23 cellular contexts compared by ENCODE assay signal in the genomic region with DNA sequence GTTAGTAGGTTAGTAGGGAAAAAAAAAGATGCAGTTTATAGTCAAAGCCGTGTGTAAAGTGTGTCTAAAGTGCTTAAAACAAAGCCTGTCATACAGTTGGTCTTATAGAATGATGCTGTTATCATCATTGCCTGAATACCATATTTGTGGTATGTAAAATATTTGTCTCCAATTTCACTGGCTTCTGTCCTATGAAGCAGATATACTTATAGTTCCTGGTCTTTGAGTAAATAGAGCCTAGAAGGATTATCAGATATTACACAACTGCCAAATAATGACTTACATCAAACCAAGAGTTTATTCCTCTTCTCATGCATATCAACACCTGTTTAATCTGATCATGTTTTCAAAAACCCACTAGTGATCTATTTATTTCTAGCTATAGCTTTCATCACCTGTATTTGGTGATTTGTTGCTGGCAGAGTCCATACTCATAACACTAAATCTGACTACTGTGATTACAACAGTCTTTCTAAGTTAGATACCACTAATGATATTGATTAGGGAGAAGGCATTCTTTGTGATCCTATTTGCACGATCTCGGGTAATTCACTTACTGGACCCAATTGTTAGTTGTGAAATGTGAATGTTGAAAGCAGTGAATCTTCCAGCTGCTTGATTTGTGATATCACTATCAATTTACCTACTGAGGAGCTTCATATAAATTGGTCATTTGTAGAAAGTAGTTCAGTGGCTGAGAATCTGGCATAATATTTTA.
"Had no signal": no experiment of that assay in that cellular context is flagged by ENCODE, and none has a peak within 500 bp of the region (broad histone marks: within the 10 kb centered on the region; RNA-seq: fewer than 3 reads in every experiment).

No MANE protein-coding gene starts in this region.

- H3K4me2 ChIP-seq: neural progenitor cell had no signal

- H3K27me3 ChIP-seq: ascending aorta, breast epithelium, gastrocnemius medialis, neural progenitor cell, right atrium auricular region, tibial nerve, uterus had no signal

- ATAC-seq: activated naive CD8-positive, alpha-beta T cell treated with anti-CD3 and anti-CD28 coated beads, Interleukin-2, amount 50 U/mL, for 24 hours; gastrocnemius medialis; T-helper 17 cell had no signal

- H3K4me1 ChIP-seq: breast epithelium had no signal

- H3K36me3 ChIP-seq: ascending aorta, breast epithelium, gastrocnemius medialis, left ventricle myocardium inferior, neural progenitor cell, right atrium auricular region, tibial nerve, uterus had no signal

- H3K4me3 ChIP-seq: ascending aorta, breast epithelium, gastrocnemius medialis, left ventricle myocardium inferior, neural progenitor cell, right atrium auricular region, tibial nerve, uterus had no signal

- FAIRE-seq: small intestine had no signal

- H3K9me3 ChIP-seq: ascending aorta, breast epithelium, gastrocnemius medialis, left ventricle myocardium inferior, right atrium auricular region, tibial nerve, uterus had no signal

- DNase-seq: activated CD4-positive, alpha-beta T cell treated with anti-CD3 and anti-CD28 coated beads, Interleukin-2, amount 50 U/mL, for 1 hour; activated CD4-positive, CD25-positive, alpha-beta regulatory T cell treated with anti-CD3 and anti-CD28 coated beads, Interleukin-2, amount 50 U/mL, for 72 hours; activated CD8-positive, alpha-beta memory T cell treated with anti-CD3 and anti-CD28 coated beads for 24 hours; activated CD8-positive, alpha-beta memory T cell treated with anti-CD3 and anti-CD28 coated beads, Interleukin-2, amount 50 U/mL, for 48 hours; activated effector memory CD4-positive, alpha-beta T cell treated with Interleukin-2 at 50 U/mL for 16 hours; activated naive CD4-positive, alpha-beta T cell treated with anti-CD3 and anti-CD28 coated beads, Interleukin-2, amount 10 ng/mL, durations not matched to agents 7 days and 5 days; activated naive CD8-positive, alpha-beta T cell treated with anti-CD3 and anti-CD28 coated beads, Interleukin-2, amount 50 U/mL, for 24 hours; activated T-cell treated with anti-CD3 and anti-CD28 coated beads, Interleukin-2, amount 50 U/mL, for 48 hours; cerebellar nuclear complex; gastrocnemius medialis; head of caudate nucleus; left ventricle myocardium inferior; small intestine; stimulated activated CD4-positive, alpha-beta T cell treated with anti-CD3 and anti-CD28 coated beads, Interleukin-15, amount 100 ng/mL, for 24 hours; stimulated activated CD4-positive, alpha-beta T cell treated with anti-CD3 and anti-CD28 coated beads, Interleukin-2, amount 100 ng/mL, for 48 hours; T-helper 17 cell; uterus had no signal

- H3K27ac ChIP-seq: ascending aorta, breast epithelium, gastrocnemius medialis, left ventricle myocardium inferior, neural progenitor cell, right atrium auricular region, tibial nerve, uterus, VCaP had no signal
